ENCODE assay signal across 35 cellular contexts in the genomic region with DNA sequence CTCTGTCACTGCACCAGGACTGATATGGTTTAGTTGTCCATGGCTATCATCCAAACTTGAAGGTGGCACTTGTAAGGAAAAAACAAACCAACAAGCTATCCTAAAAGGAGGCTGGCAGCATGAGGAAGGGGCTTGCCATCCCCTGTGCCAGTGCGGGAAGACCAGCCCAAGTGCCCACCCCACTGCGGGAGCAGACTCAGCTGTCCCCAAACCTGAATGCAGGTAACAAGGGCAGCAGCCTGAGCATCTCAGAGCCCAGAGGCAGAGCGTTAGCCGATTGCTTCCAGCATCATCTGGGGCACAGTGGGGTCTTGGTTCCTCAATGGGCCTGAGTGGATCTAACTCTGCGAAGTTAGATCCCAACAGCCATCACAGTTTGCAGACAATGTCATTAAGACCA. TPM values are rescaled to one million over a fixed set of nuclear protein-coding genes. Genes with fewer than 3 reads are reported as not detected.
"Had no signal": no experiment of that assay in that cellular context is flagged by ENCODE, and none has a peak within 500 bp of the region (broad histone marks: within the 10 kb centered on the region; RNA-seq: fewer than 3 reads in every experiment).

No MANE protein-coding gene starts in this region.

- ATAC-seq: activated CD8-positive, alpha-beta memory T cell treated with anti-CD3 and anti-CD28 coated beads, Interleukin-2, amount 10 ng/mL, durations not matched to agents 7 days and 5 days; activated CD8-positive, alpha-beta T cell treated with anti-CD3 and anti-CD28 coated beads for 36 hours; activated naive CD4-positive, alpha-beta T cell treated with anti-CD3 and anti-CD28 coated beads, Interleukin-2, amount 50 U/mL, for 72 hours; activated T-cell treated with anti-CD3 and anti-CD28 coated beads, Interleukin-2, amount 50 U/mL, for 4 hours; activated T-cell treated with anti-CD3 and anti-CD28 coated beads, Interleukin-2, amount 50 U/mL, for 72 hours; activated T-helper 17 cell treated with anti-CD3 and anti-CD28 coated beads, Interleukin-2, amount 50 U/mL, for 72 hours; body of pancreas; T-cell; T-helper 17 cell had no signal

- DNase-seq: activated B cell treated with CpG ODN at 0.5 μM for 24 hours; activated CD4-positive, alpha-beta memory T cell treated with anti-CD3 and anti-CD28 coated beads for 36 hours; activated CD4-positive, alpha-beta T cell treated with anti-CD3 and anti-CD28 coated beads for 4 hours; activated CD4-positive, alpha-beta T cell treated with anti-CD3 and anti-CD28 coated beads, Interleukin-2, amount 10 ng/mL, durations not matched to agents 24 days and 14 days; activated CD4-positive, alpha-beta T cell treated with anti-CD3 and anti-CD28 coated beads, Interleukin-2, amount 50 U/mL, for 1 hour; activated CD4-positive, alpha-beta T cell treated with anti-CD3 and anti-CD28 coated beads, Interleukin-2, amount 50 U/mL, for 4 hours; activated CD4-positive, CD25-positive, alpha-beta regulatory T cell treated with anti-CD3 and anti-CD28 coated beads, Interleukin-2, amount 50 U/mL, for 72 hours; activated CD8-positive, alpha-beta memory T cell treated with anti-CD3 and anti-CD28 coated beads, Interleukin-2, amount 10 ng/mL, durations not matched to agents 7 days and 5 days; activated CD8-positive, alpha-beta T cell treated with anti-CD3 and anti-CD28 coated beads for 36 hours; activated effector memory CD4-positive, alpha-beta T cell treated with anti-CD3 and anti-CD28 coated beads, Interleukin-2, amount 50 U/mL, for 16 hours; activated gamma-delta T cell treated with Interleukin-2 at 50 U/mL for 16 hours; activated naive CD4-positive, alpha-beta T cell; activated naive CD4-positive, alpha-beta T cell treated with anti-CD3 and anti-CD28 coated beads for 36 hours; activated naive CD4-positive, alpha-beta T cell treated with anti-CD3 and anti-CD28 coated beads, Interleukin-2, amount 50 U/mL, for 16 hours; activated naive CD8-positive, alpha-beta T cell treated with anti-CD3 and anti-CD28 coated beads for 36 hours; activated T-cell treated with anti-CD3 and anti-CD28 coated beads for 4 hours; activated T-cell treated with anti-CD3 and anti-CD28 coated beads, Interleukin-2, amount 50 U/mL, for 1 hour; activated T-cell treated with anti-CD3 and anti-CD28 coated beads, Interleukin-2, amount 50 U/mL, for 4 hours; activated T-cell treated with anti-CD3 and anti-CD28 coated beads, Interleukin-2, amount 50 U/mL, for 72 hours; amniotic stem cell; aorta; body of pancreas; brain microvascular endothelial cell; caudate nucleus; cerebellar nuclear complex; T-cell; T-helper 17 cell; T-helper 9 cell had no signal

RNA-seq across cellular contexts. Expression of a gene that starts 29.2 kb away (rescaled TPM):
- total RNA-seq: activated B cell treated with CpG ODN at 0.5 μM for 24 hours; activated CD4-positive, alpha-beta memory T cell treated with anti-CD3 and anti-CD28 coated beads for 36 hours; activated CD4-positive, alpha-beta T cell treated with anti-CD3 and anti-CD28 coated beads, Interleukin-2, amount 10 ng/mL, durations not matched to agents 24 days and 14 days; activated CD8-positive, alpha-beta memory T cell treated with anti-CD3 and anti-CD28 coated beads, Interleukin-2, amount 10 ng/mL, durations not matched to agents 7 days and 5 days; activated CD8-positive, alpha-beta T cell treated with anti-CD3 and anti-CD28 coated beads for 36 hours; activated naive CD4-positive, alpha-beta T cell treated with anti-CD3 and anti-CD28 coated beads for 36 hours; activated naive CD4-positive, alpha-beta T cell treated with anti-CD3 and anti-CD28 coated beads, Interleukin-2, amount 50 U/mL, for 72 hours; activated naive CD8-positive, alpha-beta T cell treated with anti-CD3 and anti-CD28 coated beads for 36 hours; activated T-cell treated with anti-CD3 and anti-CD28 coated beads, Interleukin-2, amount 50 U/mL, for 4 hours; activated T-cell treated with anti-CD3 and anti-CD28 coated beads, Interleukin-2, amount 50 U/mL, for 72 hours; activated T-helper 1 cell treated with anti-CD3 and anti-CD28 coated beads, Interleukin-12 subunit alpha, Interleukin-12 subunit beta, Interleukin-2, Interleukin-4 antibody, amounts not matched to agents 30 ng/mL and 10 ng/mL and 1 ng/mL, durations not matched to agents 14 hours and 24 hours and 36 hours; activated T-helper 17 cell treated with anti-CD3 and anti-CD28 coated beads, Interleukin-2, amount 50 U/mL, for 72 hours; adrenal gland; aorta; astrocyte; body of pancreas; breast epithelium; T-cell; T-helper 1 cell treated with Interleukin-12 subunit alpha and Interleukin-12 subunit beta and Interleukin-4 antibody, amounts not matched to agents 30 ng/mL and 1 ng/mL, for 36 hours; T-helper 17 cell had no signal
